ENCODE assay signal across 15 cellular contexts in the genomic region with DNA sequence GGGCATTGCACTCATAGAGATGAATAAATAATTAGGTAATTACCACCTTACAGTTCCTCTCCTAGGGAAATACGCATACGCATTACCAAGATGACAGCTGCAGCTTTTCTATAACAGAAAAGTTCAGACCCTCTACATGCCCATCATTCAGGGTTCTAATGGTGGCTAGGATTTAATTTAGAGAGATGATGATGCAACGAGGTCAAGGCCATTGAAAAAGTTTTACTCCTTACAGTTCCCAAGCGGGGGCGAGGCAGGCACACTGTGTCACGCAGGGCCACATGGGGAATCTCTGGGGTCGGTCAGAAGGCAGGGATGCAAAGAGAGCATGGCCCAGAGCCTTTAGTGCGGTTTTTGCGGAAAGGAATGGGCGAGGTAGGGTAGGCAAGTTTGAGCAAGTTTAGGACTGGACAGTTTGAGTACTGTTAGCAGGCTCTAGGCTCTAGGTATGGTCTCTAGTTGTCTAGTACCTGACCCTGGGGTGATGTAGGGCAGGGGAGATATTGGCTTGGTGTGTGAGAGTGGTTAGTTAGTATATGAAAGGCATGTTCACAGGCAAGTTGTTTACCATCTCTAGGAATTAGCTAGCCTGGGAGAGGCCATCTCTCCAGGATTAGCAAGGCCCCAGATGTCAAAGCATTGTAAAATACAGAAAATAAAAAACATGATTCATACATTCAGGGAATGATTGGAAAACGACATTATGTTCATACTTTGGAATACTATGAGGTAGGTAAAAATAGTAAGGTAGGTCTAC. TPM values are rescaled to one million over a fixed set of nuclear protein-coding genes. Genes with fewer than 3 reads are reported as not detected.
A peak's percentile ranks its signal among the peaks of the same experiment; 100 is the strongest.
DNase-seq lines count a peak whose midpoint lies in the region; ATAC-seq, FAIRE-seq and TF ChIP-seq lines count a peak whose summit lies in the region.
"Had no signal": no experiment of that assay in that cellular context is flagged by ENCODE, and none has a peak within 500 bp of the region (broad histone marks: within the 10 kb centered on the region; RNA-seq: fewer than 3 reads in every experiment).

No MANE protein-coding gene starts in this region.

- H3K4me1 ChIP-seq in DOHH2 (ENCODE audit: control insufficient read depth, low read length) (peaks cover 61% of the 10 kb centered on the region), Karpas-422 (ENCODE audit: low read length) (peaks cover 54% of the 10 kb centered on the region), lower lobe of right lung (peaks cover 19% of the 10 kb centered on the region)

- intact Hi-C loops in lower lobe of right lung (cut with DNase I), result no loop called here

- H4K20me1 ChIP-seq in DOHH2 (ENCODE audit: control insufficient read depth, insufficient read depth, low read depth, low read length) (no peaks in the 10 kb centered on the region), Karpas-422 (ENCODE audit: insufficient read depth, low read depth, low read length) (no peaks in the 10 kb centered on the region)

- TF ChIP-seq CTCF in DOHH2 (IDR thresholded peaks at IDR 0.05; ENCODE audit: low read depth, low read length, poor library complexity, severe bottlenecking) (no peak), bronchial epithelial cell (IDR thresholded peaks at IDR 0.05; ENCODE audit: insufficient read depth, low read length, severe bottlenecking) (no peak), neural crest cell (conservative IDR thresholded peaks at IDR 0.05) (no peak), lower lobe of right lung (IDR thresholded peaks at IDR 0.05) (no peak)

- H3K4me3 ChIP-seq in DOHH2 (ENCODE audit: low read length), result peak overlapping the region; percentile 61
- no peak overlapping the region for H3K4me3 ChIP-seq in Karpas-422 (ENCODE audit: low read length)
- H3K4me3 ChIP-seq in bronchial epithelial cell (ENCODE audit: low read depth, low read length), result no peak overlapping the region
- H3K4me3 ChIP-seq in lower lobe of right lung, result no peak overlapping the region

- no peak for FAIRE-seq in bronchial epithelial cell (lab: Jason Lieb, UNC)

- H3K27me3 ChIP-seq in DOHH2 (ENCODE audit: control insufficient read depth, low read length) (no peaks in the 10 kb centered on the region), Karpas-422 (ENCODE audit: low read length) (no peaks in the 10 kb centered on the region), bronchial epithelial cell (ENCODE audit: control insufficient read depth, insufficient read depth, low read length) (no peaks in the 10 kb centered on the region), lower lobe of right lung (ENCODE audit: low read depth) (no peaks in the 10 kb centered on the region)

- peaks cover 36% of the 10 kb centered on the region for H3K4me1 Mint-ChIP-seq in neural crest cell

- no peak overlapping the region for H3K9ac ChIP-seq in Karpas-422 (ENCODE audit: low read length)

- H3K9me3 Mint-ChIP-seq in neural crest cell, result no peaks in the 10 kb centered on the region
- H3K9me3 Mint-ChIP-seq: H9 had no signal

- H3F3A ChIP-seq in DOHH2 (ENCODE audit: control insufficient read depth, insufficient read depth), result peaks cover 47% of the 10 kb centered on the region

- H2AFZ ChIP-seq in Karpas-422 (ENCODE audit: low read length), result no peak overlapping the region

- no peak for DNase-seq in Karpas-422
- peak; percentile 80 for DNase-seq in bronchial epithelial cell (ENCODE audit: low read depth)
- no peak for DNase-seq in neural crest cell (ENCODE audit: low read depth, low spot score)
- DNase-seq in lower lobe of right lung, result no peak
- DNase-seq in activated effector memory CD4-positive, alpha-beta T cell treated with anti-CD3 and anti-CD28 coated beads, Interleukin-2, amount 50 U/mL, for 16 hours, result no peak
- DNase-seq: activated gamma-delta T cell treated with Interleukin-2 at 50 U/mL for 16 hours, H9, hypothalamus, left cardiac atrium, NCI-H69 had no signal

- H3K4me2 ChIP-seq in DOHH2 (ENCODE audit: low read length) (peak overlapping the region; percentile 77), Karpas-422 (ENCODE audit: low read depth, low read length, poor library complexity, severe bottlenecking) (peak overlapping the region; percentile 56)

- peak overlapping the region; percentile 90 for H3K27ac Mint-ChIP-seq in neural crest cell (ENCODE audit: unreplicated experiment)

- H3K27me3 Mint-ChIP-seq in neural crest cell (ENCODE audit: low read depth), result no peaks in the 10 kb centered on the region

- H3K9me2 ChIP-seq in DOHH2 (replicated peaks; ENCODE audit: control insufficient read depth, low read length) (no peaks in the 10 kb centered on the region), Karpas-422 (replicated peaks; ENCODE audit: insufficient read depth, low read length) (no peaks in the 10 kb centered on the region)

- no peaks in the 10 kb centered on the region for H3K9me3 ChIP-seq in DOHH2 (ENCODE audit: control insufficient read depth, insufficient read depth, low read length)
- H3K9me3 ChIP-seq in Karpas-422 (ENCODE audit: low read length), result no peaks in the 10 kb centered on the region
- no peaks in the 10 kb centered on the region for H3K9me3 ChIP-seq in lower lobe of right lung

- no peaks in the 10 kb centered on the region for H3K36me3 Mint-ChIP-seq in neural crest cell (ENCODE audit: low read depth)

- no peak overlapping the region for H3K4me3 Mint-ChIP-seq in neural crest cell
- H3K4me3 Mint-ChIP-seq: H9 had no signal

- ATAC-seq in lower lobe of right lung, result no peak
- no peak for ATAC-seq in GM19395 (IDR thresholded peaks at IDR 0.05; ENCODE audit: unreplicated experiment)
- ATAC-seq: left cardiac atrium, Panc1 had no signal

- no peaks in the 10 kb centered on the region for H3K79me2 ChIP-seq in DOHH2 (ENCODE audit: control insufficient read depth, low read length)
- no peaks in the 10 kb centered on the region for H3K79me2 ChIP-seq in Karpas-422 (ENCODE audit: low read length)

- 0 out of 2 replicates have a peak, but pooled peaks cover 2% of the 10 kb centered on the region for H3K36me3 ChIP-seq in DOHH2 (ENCODE audit: control insufficient read depth, low read length)
- no peaks in the 10 kb centered on the region for H3K36me3 ChIP-seq in Karpas-422 (ENCODE audit: insufficient read depth, low read length)
- H3K36me3 ChIP-seq in bronchial epithelial cell (ENCODE audit: control insufficient read depth, insufficient read depth, low read length), result no peaks in the 10 kb centered on the region
- no peaks in the 10 kb centered on the region for H3K36me3 ChIP-seq in lower lobe of right lung

- peak overlapping the region; percentile 94 for H3K27ac ChIP-seq in DOHH2 (ENCODE audit: low read depth, low read length)
- 0 out of 2 replicates have a peak overlapping the region, but pooled peaks have one; percentile 52 for H3K27ac ChIP-seq in Karpas-422 (ENCODE audit: low read length)
- no peak overlapping the region for H3K27ac ChIP-seq in lower lobe of right lung
- H3K27ac ChIP-seq: C4-2B, VCaP had no signal

RNA-seq across cellular contexts. Expression of a gene that starts 29.6 kb away (rescaled TPM):
- 32.0 and 33.0 TPM in 2 replicates for total RNA-seq in Karpas-422 (2014; rRNA removed; shearing (Covaris generic); ENCODE audit: low replicate concordance)
- 36.5 and 47.4 TPM in 2 replicates for total RNA-seq in bronchial epithelial cell
- 36.2 and 40.9 TPM in 2 replicates for total RNA-seq in neural crest cell
- total RNA-seq in lower lobe of right lung, result 137 TPM

RNA-seq across cellular contexts. Expression of a gene that starts 57.9 kb away (rescaled TPM):
- 6.6 and 8.0 TPM in 2 replicates for total RNA-seq in Karpas-422 (2014; rRNA removed; shearing (Covaris generic); ENCODE audit: low replicate concordance)
- total RNA-seq in bronchial epithelial cell, result under 0.01 and 0.38 TPM in 2 replicates
- total RNA-seq in neural crest cell, result 23.5 and 23.7 TPM in 2 replicates
- total RNA-seq in lower lobe of right lung, result 1.1 TPM
